ENCODE assay signal across 5 cellular contexts in genomic region chr16:55012793-55013192, GRCh38.
"Had no signal": no experiment of that assay in that cellular context is flagged by ENCODE, and none has a peak within 500 bp of the region (broad histone marks: within the 10 kb centered on the region; RNA-seq: fewer than 3 reads in every experiment).

No MANE protein-coding gene starts in this region.

- H3K27ac Mint-ChIP-seq: GM23338, H9 had no signal

- H3K4me3 Mint-ChIP-seq: GM23338, H9 had no signal

- H3K4me1 Mint-ChIP-seq: GM23338, H9 had no signal

- H3K9me3 Mint-ChIP-seq: GM23338, H9 had no signal

- ATAC-seq: GM23338, K562 had no signal

- H3K4me3 ChIP-seq: GM23338, K562 had no signal

- DNase-seq: H9, HCEC 1CT, IMR-90 had no signal
